Comparison of ENCODE assay signal across 8 cellular contexts in genomic region chr17:41687828-41688640, GRCh38. TPM values are rescaled to one million over a fixed set of nuclear protein-coding genes. Genes with fewer than 3 reads are reported as not detected.
A peak's percentile ranks its signal among the peaks of the same experiment; 100 is the strongest.
DNase-seq lines count a peak whose midpoint lies in the region; ATAC-seq, FAIRE-seq and TF ChIP-seq lines count a peak whose summit lies in the region.

No MANE protein-coding gene starts in this region.

- H3K36me3 ChIP-seq in bronchial epithelial cell (ENCODE audit: control insufficient read depth, insufficient read depth, low read length) (peaks cover 11% of the 10 kb centered on the region), HepG2 (replicated peaks in 1 of 2; ENCODE audit: control insufficient read depth in 1 of 2, insufficient read depth in 2 of 2, low read length in 2 of 2) (peaks cover 20 to 35% of the 10 kb centered on the region in 2 experiments)

- H3K27me3 ChIP-seq in bronchial epithelial cell (ENCODE audit: control insufficient read depth, insufficient read depth, low read length), result no peaks in the 10 kb centered on the region
- no peaks in the 10 kb centered on the region; a peak in 2 of 5 replicates for H3K27me3 ChIP-seq in HepG2 (ENCODE audit: control insufficient read depth in 1 of 2, insufficient read depth in 2 of 2, low read length in 2 of 2)

- H3K9ac ChIP-seq in HepG2 (ENCODE audit: insufficient read depth, low read depth, low read length), result peak overlapping the region; percentile 74

- POLR2A ChIA-PET in HepG2 (lab: Yijun Ruan, JAX), result interaction anchor here (0.6 to 6.6 kb wide), 89 partner anchors 9 to 1681 kb away, joined by 3 to 443 read pairs (median 5); partner anchors contain the start of genes ACLY, CNP, DNAJC7 and FKBP10

- H3K4me3 ChIP-seq in bronchial epithelial cell (ENCODE audit: low read depth, low read length) (peak overlapping the region; percentile 52), HepG2 (replicated peaks in 1 of 3; ENCODE audit: insufficient read depth in 1 of 3, low read depth in 2 of 3, low read length in 3 of 3) (peak overlapping the region; percentile 59 to 99 (median 66))

- in situ Hi-C loops in HepG2 (cut with HindIII; ENCODE audit: extremely low pct_ligation_motif_present, low pct_unique_long_range_greater_than_20kb), result no loop called here

- BruUV-seq in HepG2 (replicated peaks; lab: Mats Ljungman, UMichigan), result TSS peak; percentile 93

- peak in 1 of 2 experiments; percentile 69; a peak in 1 of 4 replicates for TF ChIP-seq POLR2A in HepG2 (IDR thresholded peaks at IDR 0.05; ENCODE audit: insufficient read depth in 1 of 2, low read depth in 2 of 2, low read length in 2 of 2)

- peak overlapping the region; percentile 68 for H2AFZ ChIP-seq in HepG2 (ENCODE audit: low read length)

- H3K4me2 ChIP-seq in HepG2 (ENCODE audit: low read depth, low read length), result peak overlapping the region; percentile 86

- no peak for TF ChIP-seq RAD21 in HepG2 (CRISPR knock-in tag; IDR thresholded peaks at IDR 0.05)

- peak overlapping the region; percentile 98 for H3K27ac Mint-ChIP-seq in T-helper 2 cell treated with Interferon-gamma antibody and Interleukin-4, amounts not matched to agents 5 μg/mL and 100 μg/mL, for 36 hours

- TF ChIP-seq CTCF in bronchial epithelial cell (IDR thresholded peaks at IDR 0.05; ENCODE audit: insufficient read depth, low read length, severe bottlenecking), result peak; percentile 38
- peak; percentile 69 for TF ChIP-seq CTCF in HepG2 (CRISPR knock-in tag; IDR thresholded peaks at IDR 0.05)

- WGBS in HepG2 (ENCODE audit: low lambda C conversion rate), result under 1% methylated on average over 23 of the region's 23 CpGs

- CTCF ChIA-PET in HepG2 (lab: Yijun Ruan, JAX; ENCODE audit: low intra/inter-chr PET ratio, low total read pairs), result interaction anchor here (0.5 to 1.3 kb wide), 3 partner anchors 21 to 1027 kb away, joined by 3 to 5 read pairs (median 3); no protein-coding TSS in a partner anchor

- H3K9me3 ChIP-seq in HepG2 (ENCODE audit: low read length), result no peaks in the 10 kb centered on the region

- H3K36me3 Mint-ChIP-seq in T-helper 2 cell treated with Interferon-gamma antibody and Interleukin-4, amounts not matched to agents 5 μg/mL and 100 μg/mL, for 36 hours (ENCODE audit: low read depth), result peaks cover 38% of the 10 kb centered on the region

- DNase-seq in SIG-M5 treated with dmso at 0.1 percent for 504 hours (lab: John Stamatoyannopoulos, UW; ENCODE audit: unreplicated experiment) (peak; percentile 55), SIG-M5 (lab: John Stamatoyannopoulos, UW) (no peak), MV-4-11 (lab: John Stamatoyannopoulos, UW) (peak; percentile 57), bronchial epithelial cell (ENCODE audit: low read depth) (peak; percentile 61), HepG2 (ENCODE audit: low spot score) (peak; percentile 74)
- peak; percentile 49 for DNase-seq in T-helper 2 cell treated with Interferon-gamma antibody and Interleukin-4, amounts not matched to agents 5 μg/mL and 100 μg/mL, for 36 hours (ENCODE audit: low spot score)
- DNase-seq in stimulated activated CD8-positive, alpha-beta memory T cell treated with anti-CD3 and anti-CD28 coated beads, Interleukin-7, amount 100 ng/mL, for 4 hours (ENCODE audit: low read depth in 2 of 2), result peak; percentile 53 to 58

- peaks cover 18% of the 10 kb centered on the region for H3K79me2 ChIP-seq in HepG2 (ENCODE audit: insufficient read depth, low read length)

- ATAC-seq in HepG2 (0 out of 3 replicates have a peak, but pooled peaks have one; percentile 0), GM21717 (IDR thresholded peaks at IDR 0.05; ENCODE audit: unreplicated experiment) (no peak)

- peak overlapping the region; percentile 99 for H3K27ac ChIP-seq in HepG2 (ENCODE audit: extremely low read length, insufficient read depth, low read length)

- H3K9me3 Mint-ChIP-seq in T-helper 2 cell treated with Interferon-gamma antibody and Interleukin-4, amounts not matched to agents 5 μg/mL and 100 μg/mL, for 36 hours, result no peaks in the 10 kb centered on the region

- no peaks in the 10 kb centered on the region for H3K27me3 Mint-ChIP-seq in T-helper 2 cell treated with Interferon-gamma antibody and Interleukin-4, amounts not matched to agents 5 μg/mL and 100 μg/mL, for 36 hours (ENCODE audit: low read depth)

- intact Hi-C loops in HepG2 (cut with micrococcal nuclease; ENCODE audit: unreplicated experiment), result loop anchor here (1.0 kb wide), 1 partner anchor 22 kb away; no protein-coding TSS in a partner anchor

- peaks cover 29% of the 10 kb centered on the region for H3K4me1 ChIP-seq in HepG2 (ENCODE audit: insufficient read depth, low read length)

- peaks cover 37% of the 10 kb centered on the region for H4K20me1 ChIP-seq in HepG2 (ENCODE audit: insufficient read depth, low read length)

- peak in 1 of 2 experiments; percentile 15; a peak in 1 of 4 replicates for TF ChIP-seq EP300 in HepG2 (IDR thresholded peaks at IDR 0.05; ENCODE audit: low read depth in 2 of 2, low read length in 2 of 2)
- 0 out of 2 replicates have a peak, but pooled peaks have one; percentile 8 for TF ChIP-seq EP300 in HepG2 (CRISPR knock-in tag; IDR thresholded peaks at IDR 0.05; ENCODE audit: borderline replicate concordance)

- no peak for FAIRE-seq in bronchial epithelial cell (lab: Jason Lieb, UNC)
- FAIRE-seq in HepG2 (lab: Jason Lieb, UNC), result peak; percentile 12

- H3K4me1 Mint-ChIP-seq in T-helper 2 cell treated with Interferon-gamma antibody and Interleukin-4, amounts not matched to agents 5 μg/mL and 100 μg/mL, for 36 hours (ENCODE audit: low read depth), result peaks cover 29% of the 10 kb centered on the region

- peak overlapping the region; percentile 95 for H3K4me3 Mint-ChIP-seq in T-helper 2 cell treated with Interferon-gamma antibody and Interleukin-4, amounts not matched to agents 5 μg/mL and 100 μg/mL, for 36 hours

RNA-seq across cellular contexts. Expression of gene EIF1, which starts 0.7 kb away (rescaled TPM):
- 191 and 204 TPM in 2 replicates for total RNA-seq in bronchial epithelial cell
- 147 and 199 TPM in 2 replicates for total RNA-seq in HepG2 (2016; rRNA removed; fragmentation: Illumina TruSeq; extraction: Trizol)
- 90.4 and 105 TPM in 2 replicates for total RNA-seq in HepG2 (2016; cell fraction: cytosol; rRNA removed; fragmentation: Illumina TruSeq; extraction: Trizol; ENCODE audit: low read depth)
- 134 and 191 TPM in 2 replicates for total RNA-seq in HepG2 (2016; cell fraction: insoluble cytoplasmic fraction; rRNA removed; fragmentation: Illumina TruSeq; extraction: Trizol)
- total RNA-seq in HepG2 (2016; cell fraction: membrane; rRNA removed; fragmentation: Illumina TruSeq; extraction: Trizol), result 209 and 226 TPM in 2 replicates
- total RNA-seq in HepG2 (2016; cell fraction: nucleus; rRNA removed; fragmentation: Illumina TruSeq; extraction: Trizol), result 237 and 265 TPM in 2 replicates
- 388 and 517 TPM in 2 replicates for polyA plus RNA-seq in HepG2 (2011; rRNA removed)
- polyA plus RNA-seq in HepG2 (2011; cell fraction: cytosol; rRNA removed), result 157 and 242 TPM in 2 replicates
- 346 and 409 TPM in 2 replicates for polyA plus RNA-seq in HepG2 (2011; cell fraction: nucleus; rRNA removed)
- polyA plus RNA-seq in HepG2 (2012), result 1,096 and 1,427 TPM in 2 replicates
- 537 and 540 TPM in 2 replicates for polyA plus RNA-seq in HepG2 (2016; cell fraction: cytosol; fragmentation: Illumina TruSeq; extraction: Trizol; ENCODE audit: low read depth)
- polyA plus RNA-seq in HepG2 (2016; cell fraction: insoluble cytoplasmic fraction; fragmentation: Illumina TruSeq; extraction: Trizol; ENCODE audit: low read depth), result 606 and 702 TPM in 2 replicates
- 490 and 548 TPM in 2 replicates for polyA plus RNA-seq in HepG2 (2016; cell fraction: membrane; fragmentation: Illumina TruSeq; extraction: Trizol; ENCODE audit: low read depth)
- polyA plus RNA-seq in HepG2 (2016; cell fraction: nucleus; fragmentation: Illumina TruSeq; extraction: Trizol; ENCODE audit: insufficient read depth, low read depth), result 691 and 695 TPM in 2 replicates
- polyA minus RNA-seq in HepG2 (2011; rRNA and poly(A)+ RNA removed; ENCODE audit: low replicate concordance), result 70.2 and 87.8 TPM in 2 replicates
- 159 and 198 TPM in 2 replicates for polyA minus RNA-seq in HepG2 (2011; cell fraction: cytosol; rRNA and poly(A)+ RNA removed)
- polyA minus RNA-seq in HepG2 (2011; cell fraction: nucleus; rRNA and poly(A)+ RNA removed), result 333 and 395 TPM in 2 replicates

RNA-seq across cellular contexts. Expression of gene GAST, which starts 24.1 kb away (rescaled TPM):
- total RNA-seq in bronchial epithelial cell, result 0.90 TPM in 1 of 2 replicates, not detected in the other
- total RNA-seq in HepG2 (2016; rRNA removed; fragmentation: Illumina TruSeq; extraction: Trizol), result 0.42 TPM in 1 of 2 replicates, not detected in the other
- total RNA-seq in HepG2 (2016; cell fraction: cytosol; rRNA removed; fragmentation: Illumina TruSeq; extraction: Trizol; ENCODE audit: low read depth), result not detected in 2 replicates
- total RNA-seq in HepG2 (2016; cell fraction: insoluble cytoplasmic fraction; rRNA removed; fragmentation: Illumina TruSeq; extraction: Trizol), result 0.52 TPM in 1 of 2 replicates, not detected in the other
- total RNA-seq in HepG2 (2016; cell fraction: membrane; rRNA removed; fragmentation: Illumina TruSeq; extraction: Trizol), result not detected in 2 replicates
- 1.4 TPM in 1 of 2 replicates, not detected in the other for total RNA-seq in HepG2 (2016; cell fraction: nucleus; rRNA removed; fragmentation: Illumina TruSeq; extraction: Trizol)
- 0.32 and 0.65 TPM in 2 replicates for polyA plus RNA-seq in HepG2 (2011; rRNA removed)
- polyA plus RNA-seq in HepG2 (2011; cell fraction: cytosol; rRNA removed), result 0.32 and 0.93 TPM in 2 replicates
- not detected in 2 replicates for polyA plus RNA-seq in HepG2 (2011; cell fraction: nucleus; rRNA removed)
- polyA plus RNA-seq in HepG2 (2012), result 0.56 and 4.9 TPM in 2 replicates
- not detected in 2 replicates for polyA plus RNA-seq in HepG2 (2016; cell fraction: cytosol; fragmentation: Illumina TruSeq; extraction: Trizol; ENCODE audit: low read depth)
- polyA plus RNA-seq in HepG2 (2016; cell fraction: insoluble cytoplasmic fraction; fragmentation: Illumina TruSeq; extraction: Trizol; ENCODE audit: low read depth), result 1.1 TPM in 1 of 2 replicates, not detected in the other
- polyA plus RNA-seq in HepG2 (2016; cell fraction: membrane; fragmentation: Illumina TruSeq; extraction: Trizol; ENCODE audit: low read depth), result not detected in 2 replicates
- polyA plus RNA-seq in HepG2 (2016; cell fraction: nucleus; fragmentation: Illumina TruSeq; extraction: Trizol; ENCODE audit: insufficient read depth, low read depth), result 1.4 TPM in 1 of 2 replicates, not detected in the other
- 0.58 TPM in 1 of 2 replicates, not detected in the other for polyA minus RNA-seq in HepG2 (2011; rRNA and poly(A)+ RNA removed; ENCODE audit: low replicate concordance)
- polyA minus RNA-seq in HepG2 (2011; cell fraction: cytosol; rRNA and poly(A)+ RNA removed), result not detected in 2 replicates
- not detected in 2 replicates for polyA minus RNA-seq in HepG2 (2011; cell fraction: nucleus; rRNA and poly(A)+ RNA removed)

RNA-seq across cellular contexts. Expression of gene HAP1, which starts 46.4 kb away (rescaled TPM):
- 2.6 and 5.0 TPM in 2 replicates for total RNA-seq in bronchial epithelial cell
- total RNA-seq in HepG2 (2016; rRNA removed; fragmentation: Illumina TruSeq; extraction: Trizol), result 0.07 and 0.08 TPM in 2 replicates
- not detected in 2 replicates for total RNA-seq in HepG2 (2016; cell fraction: cytosol; rRNA removed; fragmentation: Illumina TruSeq; extraction: Trizol; ENCODE audit: low read depth)
- total RNA-seq in HepG2 (2016; cell fraction: insoluble cytoplasmic fraction; rRNA removed; fragmentation: Illumina TruSeq; extraction: Trizol), result 0.07 and 0.11 TPM in 2 replicates
- total RNA-seq in HepG2 (2016; cell fraction: membrane; rRNA removed; fragmentation: Illumina TruSeq; extraction: Trizol), result 0.03 TPM in 1 of 2 replicates, not detected in the other
- 0.12 TPM in 1 of 2 replicates, not detected in the other for total RNA-seq in HepG2 (2016; cell fraction: nucleus; rRNA removed; fragmentation: Illumina TruSeq; extraction: Trizol)
- 0.07 and 0.30 TPM in 2 replicates for polyA plus RNA-seq in HepG2 (2011; rRNA removed)
- polyA plus RNA-seq in HepG2 (2011; cell fraction: cytosol; rRNA removed), result 0.07 and 0.08 TPM in 2 replicates
- 1.1 TPM in 2 replicates for polyA plus RNA-seq in HepG2 (2011; cell fraction: nucleus; rRNA removed)
- polyA plus RNA-seq in HepG2 (2012), result 0.13 and 0.19 TPM in 2 replicates
- not detected in 2 replicates for polyA plus RNA-seq in HepG2 (2016; cell fraction: cytosol; fragmentation: Illumina TruSeq; extraction: Trizol; ENCODE audit: low read depth)
- 0.11 TPM in 1 of 2 replicates, not detected in the other for polyA plus RNA-seq in HepG2 (2016; cell fraction: insoluble cytoplasmic fraction; fragmentation: Illumina TruSeq; extraction: Trizol; ENCODE audit: low read depth)
- not detected in 2 replicates for polyA plus RNA-seq in HepG2 (2016; cell fraction: membrane; fragmentation: Illumina TruSeq; extraction: Trizol; ENCODE audit: low read depth)
- polyA plus RNA-seq in HepG2 (2016; cell fraction: nucleus; fragmentation: Illumina TruSeq; extraction: Trizol; ENCODE audit: insufficient read depth, low read depth), result 0.11 and 0.15 TPM in 2 replicates
- polyA minus RNA-seq in HepG2 (2011; rRNA and poly(A)+ RNA removed; ENCODE audit: low replicate concordance), result 0.07 TPM in 1 of 2 replicates, not detected in the other
- polyA minus RNA-seq in HepG2 (2011; cell fraction: cytosol; rRNA and poly(A)+ RNA removed), result not detected in 2 replicates
- 0.12 and 0.26 TPM in 2 replicates for polyA minus RNA-seq in HepG2 (2011; cell fraction: nucleus; rRNA and poly(A)+ RNA removed)
